In the genomic region with DNA sequence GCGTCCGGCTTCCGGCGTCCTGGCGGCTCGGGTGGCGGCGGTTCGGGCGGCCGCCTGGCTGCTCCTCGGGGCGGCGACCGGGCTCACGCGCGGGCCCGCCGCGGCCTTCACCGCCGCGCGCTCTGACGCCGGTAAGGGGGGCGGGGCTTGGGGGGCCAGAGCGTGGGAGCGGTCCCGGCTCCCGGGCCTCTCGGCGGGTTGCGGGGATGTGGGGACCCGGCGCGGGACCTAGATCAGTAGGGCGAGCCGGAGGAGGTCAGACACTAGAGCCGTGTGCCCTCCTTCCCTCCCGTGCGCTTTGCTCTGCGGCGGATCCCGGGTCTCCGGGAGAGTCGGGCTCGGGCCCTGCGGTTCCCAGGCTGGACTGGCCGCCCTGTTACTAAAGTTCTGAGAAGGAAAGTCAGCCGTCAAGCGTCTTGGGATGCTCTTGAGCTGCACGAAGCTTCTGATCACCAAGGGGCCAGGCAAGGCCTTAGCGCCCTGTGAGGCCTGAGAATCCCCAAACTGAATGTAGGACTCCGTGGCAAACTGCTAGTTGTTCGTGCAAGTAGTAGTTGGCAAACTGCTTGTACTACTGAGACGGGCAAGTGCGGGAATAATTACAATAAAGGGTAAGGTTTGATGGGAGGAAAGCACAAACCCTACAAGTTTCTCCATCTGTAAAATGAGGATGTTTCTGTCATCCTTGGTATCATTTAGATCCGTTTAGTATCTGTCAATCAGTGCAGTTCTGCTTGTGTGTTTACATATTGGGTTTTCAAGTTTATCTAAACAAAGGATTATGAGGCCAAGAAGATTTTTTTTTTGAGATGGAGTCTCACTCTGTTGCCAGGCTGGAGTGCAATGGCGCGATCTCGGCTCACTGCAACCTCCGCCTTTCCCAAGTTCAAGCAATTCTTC, we compare ENCODE assay signal across 8 cellular contexts. TPM values are rescaled to one million over a fixed set of nuclear protein-coding genes. Genes with fewer than 3 reads are reported as not detected.
DNase-seq lines count a peak whose midpoint lies in the region; ATAC-seq and TF ChIP-seq lines count a peak whose summit lies in the region.

No MANE protein-coding gene starts in this region.

- H3K9ac ChIP-seq in neural progenitor cell: peak overlapping the region; percentile 40

- DNase-seq in NCI-H2029 treated with DMSO at 0.1 percent for 48 hours (lab: John Stamatoyannopoulos, UW) (peak; percentile 21), NCI-H2029 (lab: John Stamatoyannopoulos, UW) (no peak), NCI-H2227 treated with DMSO at 0.1 percent for 48 hours (lab: John Stamatoyannopoulos, UW) (peak; percentile 67), fibroblast of peridontal ligament (ENCODE audit: extremely low read depth) (peak; percentile 61), neural progenitor cell (ENCODE audit: low spot score) (peak; percentile 84), stromal cell of bone marrow (ENCODE audit: low read depth) (peak; percentile 41)
- peak; percentile 76 to 82 for DNase-seq in activated T-cell treated with anti-CD3 and anti-CD28 coated beads, Interleukin-2, amount 50 U/mL, for 72 hours

- H3K4me1 ChIP-seq in neural progenitor cell: peaks cover 2% of the 10 kb centered on the region

- peaks cover 3% of the 10 kb centered on the region for H4K20me1 ChIP-seq in neural progenitor cell (ENCODE audit: low read depth)

- no peak for TF ChIP-seq CTCF in neural progenitor cell (IDR thresholded peaks at IDR 0.05)

- H3K79me2 ChIP-seq in neural progenitor cell (ENCODE audit: low read depth): peaks cover 8% of the 10 kb centered on the region

- no peaks in the 10 kb centered on the region for H3K9me3 Mint-ChIP-seq in activated T-cell treated with anti-CD3 and anti-CD28 coated beads, Interleukin-2, amount 50 U/mL, for 72 hours
- no peaks in the 10 kb centered on the region for H3K9me3 Mint-ChIP-seq in neural progenitor cell

- H3K27me3 ChIP-seq in neural progenitor cell: peaks cover 9% of the 10 kb centered on the region

- peak overlapping the region; percentile 79 for H3K27ac Mint-ChIP-seq in activated T-cell treated with anti-CD3 and anti-CD28 coated beads, Interleukin-2, amount 50 U/mL, for 72 hours
- peak overlapping the region; percentile 34 for H3K27ac Mint-ChIP-seq in neural progenitor cell

- H3K4me2 ChIP-seq in neural progenitor cell: peak overlapping the region; percentile 84

- H3K4me3 Mint-ChIP-seq in activated T-cell treated with anti-CD3 and anti-CD28 coated beads, Interleukin-2, amount 50 U/mL, for 72 hours: peak overlapping the region; percentile 86 to 89
- peak overlapping the region; percentile 85 for H3K4me3 Mint-ChIP-seq in neural progenitor cell

- H3K36me3 Mint-ChIP-seq in activated T-cell treated with anti-CD3 and anti-CD28 coated beads, Interleukin-2, amount 50 U/mL, for 72 hours (ENCODE audit: insufficient read depth in 2 of 2): peaks cover 0 to 7% of the 10 kb centered on the region in 2 donors
- H3K36me3 Mint-ChIP-seq in neural progenitor cell: peaks cover 8% of the 10 kb centered on the region

- peak; percentile 57 for ATAC-seq in HG02678 (IDR thresholded peaks at IDR 0.05; ENCODE audit: unreplicated experiment)
- peak; percentile 52 for ATAC-seq in activated T-cell treated with anti-CD3 and anti-CD28 coated beads, Interleukin-2, amount 50 U/mL, for 72 hours (replicated peaks in 1 of 2)

- H3F3A ChIP-seq in neural progenitor cell (ENCODE audit: low read depth): peaks cover 17% of the 10 kb centered on the region

- no peak overlapping the region for H3K27ac ChIP-seq in neural progenitor cell

- no peaks in the 10 kb centered on the region for H3K36me3 ChIP-seq in neural progenitor cell

- H3K4me1 Mint-ChIP-seq in activated T-cell treated with anti-CD3 and anti-CD28 coated beads, Interleukin-2, amount 50 U/mL, for 72 hours (ENCODE audit: low read depth): peaks cover 40% of the 10 kb centered on the region
- peaks cover 22% of the 10 kb centered on the region for H3K4me1 Mint-ChIP-seq in neural progenitor cell

- no peaks in the 10 kb centered on the region for H3K9me3 ChIP-seq in neural progenitor cell (ENCODE audit: low read depth)

- no peaks in the 10 kb centered on the region for H3K27me3 Mint-ChIP-seq in activated T-cell treated with anti-CD3 and anti-CD28 coated beads, Interleukin-2, amount 50 U/mL, for 72 hours (ENCODE audit: low read depth)
- H3K27me3 Mint-ChIP-seq in neural progenitor cell (ENCODE audit: insufficient read depth, low read depth): peaks cover 6% of the 10 kb centered on the region

- H2AFZ ChIP-seq in neural progenitor cell (replicated peaks): peak overlapping the region; percentile 94

- peak overlapping the region; percentile 75 for H3K4me3 ChIP-seq in neural progenitor cell

RNA-seq across cellular contexts. Expression of a gene that starts 0.6 kb away (rescaled TPM):
- 10 to 100 TPM; 72.7 to 81.6 TPM for total RNA-seq in activated T-cell treated with anti-CD3 and anti-CD28 coated beads, Interleukin-2, amount 50 U/mL, for 72 hours
- total RNA-seq in neural progenitor cell (ENCODE audit: low replicate concordance): 35.5 and 61.4 TPM in 2 replicates

RNA-seq across cellular contexts. Expression of a gene that starts 0.7 kb away (rescaled TPM):
- 1 to 10 TPM; 5.3 to 5.9 TPM for total RNA-seq in activated T-cell treated with anti-CD3 and anti-CD28 coated beads, Interleukin-2, amount 50 U/mL, for 72 hours
- 7.0 and 7.7 TPM in 2 replicates for total RNA-seq in neural progenitor cell (ENCODE audit: low replicate concordance)

RNA-seq across cellular contexts. Expression of a gene that starts 26.9 kb away (rescaled TPM):
- total RNA-seq in activated T-cell treated with anti-CD3 and anti-CD28 coated beads, Interleukin-2, amount 50 U/mL, for 72 hours: 100 to 1,000 TPM in 1 of 2 donors, 10 to 100 TPM in 1; 99.9 to 109 TPM
- total RNA-seq in neural progenitor cell (ENCODE audit: low replicate concordance): 38.1 and 53.6 TPM in 2 replicates
